Comparison of ENCODE assay signal across 8 cellular contexts in the genomic region with DNA sequence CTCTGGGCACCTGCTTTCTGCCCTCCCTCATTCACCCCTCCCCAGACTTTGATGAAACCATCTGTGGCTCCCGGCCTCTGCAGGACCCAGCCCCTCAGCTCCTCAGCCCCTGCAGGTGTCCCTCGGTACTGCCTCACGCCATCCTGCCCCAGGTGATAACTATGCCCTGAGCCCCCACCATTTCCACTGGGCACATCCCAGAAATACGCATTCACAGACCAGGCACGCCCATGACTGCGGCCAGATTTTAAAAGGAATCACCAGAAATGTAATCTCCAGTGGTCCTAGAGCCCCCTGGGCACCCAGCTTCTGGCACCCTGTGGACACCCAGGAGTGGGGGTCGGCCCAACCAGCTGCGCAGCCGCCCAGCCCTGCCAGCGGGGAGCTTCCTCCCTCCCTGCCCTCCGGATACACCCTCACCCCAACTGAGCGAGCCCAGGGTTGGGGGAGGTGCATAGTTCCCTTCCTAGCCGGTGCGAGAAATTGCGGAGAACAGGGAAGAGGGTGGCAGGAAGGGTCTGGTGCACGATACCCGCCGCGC. TPM values are rescaled to one million over a fixed set of nuclear protein-coding genes. Genes with fewer than 3 reads are reported as not detected.
DNase-seq lines count a peak whose midpoint lies in the region; ATAC-seq and TF ChIP-seq lines count a peak whose summit lies in the region.

No MANE protein-coding gene starts in this region.

- H3K4me3 ChIP-seq in AG10803 (ENCODE audit: low read length) (no peak overlapping the region), H7 (ENCODE audit: insufficient read depth, low read depth, low read length) (peak overlapping the region; percentile 41), iPS-11a (ENCODE audit: low read depth, low read length) (peak overlapping the region; percentile 35)

- no peak for ATAC-seq in HG03565 (IDR thresholded peaks at IDR 0.05; ENCODE audit: unreplicated experiment)

- no peak for DNase-seq in AG10803 (ENCODE audit: low read depth)
- peak; percentile 96 for DNase-seq in H7
- peak; percentile 12 for DNase-seq in T-helper 9 cell
- DNase-seq in NK-92 treated with Interleukin-12 subunit alpha and Interleukin-12 subunit beta, amount 100 ng/mL, for 24 hours (lab: John Stamatoyannopoulos, UW) = no peak
- DNase-seq in occipital lobe (lab: John Stamatoyannopoulos, UW) = no peak
- DNase-seq in MV-4-11 (lab: John Stamatoyannopoulos, UW) = no peak

- H3K36me3 ChIP-seq in H7 (replicated peaks; ENCODE audit: control insufficient read depth, insufficient read depth, low read length) = no peaks in the 10 kb centered on the region

- TF ChIP-seq CTCF in AG10803 (conservative IDR thresholded peaks at IDR 0.05; ENCODE audit: low read length) = 0 out of 2 replicates have a peak, but pooled peaks have one; percentile 7

- H3K27me3 ChIP-seq in H7 (ENCODE audit: control insufficient read depth, insufficient read depth, low read length) = peaks cover 32% of the 10 kb centered on the region

RNA-seq across cellular contexts. Expression of gene NTSR1, which starts 0.6 kb away (rescaled TPM):
- 0.30 and 1.1 TPM in 2 replicates for total RNA-seq in H7 (2014; rRNA removed; shearing (Covaris generic))
- 6.7 TPM for total RNA-seq in occipital lobe

Comparison
In these comparisons a context has a peak if more than half of its experiments do, and no peak if none do; other contexts are left out.
1. DNase-seq: peak in H7 (single experiment) and T-helper 9 cell (single experiment); none in AG10803 (single experiment), NK-92 treated with Interleukin-12 subunit alpha and Interleukin-12 subunit beta, amount 100 ng/mL, for 24 hours (single experiment), occipital lobe (single experiment) and MV-4-11 (single experiment).